In the genomic region with DNA sequence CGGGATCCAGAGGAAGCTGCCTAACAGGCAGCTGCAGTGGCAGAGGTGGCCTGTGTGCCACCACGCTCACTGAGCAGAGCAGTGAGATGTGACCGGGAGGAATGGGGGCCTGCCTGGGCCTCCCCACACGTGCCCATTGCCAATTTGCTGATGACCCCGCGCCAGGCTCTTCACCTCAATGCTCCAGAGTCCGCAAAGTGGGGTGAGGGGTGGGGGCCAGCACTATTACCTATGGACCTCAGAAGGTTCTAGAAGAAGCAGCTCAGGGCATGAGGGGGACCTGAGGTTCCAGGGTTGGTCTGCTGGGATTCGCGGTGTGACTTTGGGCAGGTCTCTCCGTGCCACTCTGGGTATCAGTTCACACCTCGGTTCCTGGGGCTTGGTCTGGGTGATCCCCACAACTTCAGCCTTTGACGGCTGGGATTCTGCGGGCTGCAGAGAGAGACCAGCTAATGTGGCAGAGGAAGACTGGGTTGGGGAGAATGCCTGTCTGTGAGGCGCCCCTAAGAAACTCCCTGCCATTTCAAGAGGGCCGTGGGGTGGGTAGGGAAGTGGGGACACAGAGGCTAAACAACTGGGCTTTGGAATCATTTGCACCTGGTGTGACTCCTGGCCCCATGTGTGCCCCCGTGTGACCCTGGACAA, we compare ENCODE assay signal across 21 cellular contexts.
"Had no signal": no experiment of that assay in that cellular context is flagged by ENCODE, and none has a peak within 500 bp of the region (broad histone marks: within the 10 kb centered on the region; RNA-seq: fewer than 3 reads in every experiment).

No MANE protein-coding gene starts in this region.

- H3K27me3 ChIP-seq: colonic mucosa, esophagus muscularis mucosa, foreskin keratinocyte, gastroesophageal sphincter, heart left ventricle, hepatocyte had no signal

- H3K4me2 ChIP-seq: hepatocyte had no signal

- H3K36me3 ChIP-seq: colonic mucosa, esophagus muscularis mucosa, gastroesophageal sphincter, heart left ventricle, left ventricle myocardium inferior, lower lobe of right lung had no signal

- H3K4me1 ChIP-seq: colonic mucosa, foreskin keratinocyte, gastroesophageal sphincter, heart left ventricle, left ventricle myocardium inferior, lower lobe of right lung had no signal

- ATAC-seq: foreskin keratinocyte, gastroesophageal sphincter, heart left ventricle, left cardiac atrium, left lobe of liver, lower lobe of right lung, mucosa of descending colon had no signal

- H3K79me2 ChIP-seq: hepatocyte had no signal

- H3K27ac ChIP-seq: colonic mucosa, esophagus muscularis mucosa, foreskin keratinocyte, gastroesophageal sphincter, heart left ventricle, hepatocyte, left ventricle myocardium inferior, lower lobe of right lung had no signal

- DNase-seq: colonic mucosa; cortex of kidney; effector CD4-positive, alpha-beta T cell; effector memory CD4-positive, alpha-beta T cell; foreskin keratinocyte; heart left ventricle; hypothalamus; left cardiac atrium; left ventricle myocardium inferior; lower lobe of right lung; mesenchymal stem cell; mucosa of descending colon; naive B cell had no signal

- H2AFZ ChIP-seq: hepatocyte had no signal

- H3K4me3 ChIP-seq: colonic mucosa, esophagus muscularis mucosa, gastroesophageal sphincter, heart left ventricle, hepatocyte, left ventricle myocardium inferior, lower lobe of right lung, mucosa of descending colon had no signal

- FAIRE-seq: endothelial cell of umbilical vein, frontal cortex, islet of Langerhans, keratinocyte had no signal

- H3K9me3 ChIP-seq: colonic mucosa, esophagus muscularis mucosa, gastroesophageal sphincter, lower lobe of right lung, mucosa of descending colon had no signal
